Comparison of ENCODE assay signal across 8 cellular contexts in the genomic region with DNA sequence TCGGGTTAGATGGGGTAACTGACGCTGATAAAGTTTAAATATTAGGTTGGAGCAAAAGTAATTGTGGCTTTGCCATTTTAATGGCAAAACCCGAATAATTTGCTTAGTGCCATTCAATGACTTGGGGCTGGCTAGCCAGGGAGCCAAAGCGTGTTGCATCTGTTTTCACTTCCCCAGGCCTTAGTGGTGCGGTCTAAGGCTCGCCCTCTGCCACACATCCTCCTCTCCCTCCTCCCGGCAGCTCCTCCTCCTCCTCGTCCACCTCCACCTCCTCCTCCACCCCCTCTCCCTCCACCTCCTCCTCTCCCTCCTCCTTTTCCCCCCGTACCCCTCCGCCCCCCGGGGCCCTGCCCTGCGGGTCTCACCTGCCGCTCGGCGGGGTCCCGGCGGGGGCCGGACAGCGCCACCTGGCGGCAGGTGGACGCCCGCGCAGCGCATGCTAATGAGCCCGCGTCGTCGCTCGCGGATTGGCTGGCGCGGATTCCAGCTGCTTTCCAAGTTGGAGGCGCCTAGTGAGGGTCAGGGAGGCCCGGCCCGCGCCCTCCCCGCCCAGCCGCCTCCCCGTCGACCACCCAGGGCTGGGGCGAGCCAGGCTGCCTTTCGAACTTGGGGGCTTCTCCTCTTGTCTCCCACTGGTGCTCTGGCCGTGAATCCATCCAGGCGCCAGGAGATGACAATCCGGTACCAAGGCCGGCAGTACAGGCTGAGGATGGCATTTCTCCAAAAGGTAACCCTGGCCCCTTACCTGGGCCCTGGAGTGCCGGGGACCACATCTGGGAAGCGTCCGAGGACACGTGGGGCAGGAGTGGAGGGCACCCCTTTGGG. TPM values are rescaled to one million over a fixed set of nuclear protein-coding genes. Genes with fewer than 3 reads are reported as not detected.
A peak's percentile ranks its signal among the peaks of the same experiment; 100 is the strongest.
DNase-seq lines count a peak whose midpoint lies in the region; ATAC-seq, FAIRE-seq and TF ChIP-seq lines count a peak whose summit lies in the region.

No MANE protein-coding gene starts in this region.

- DNase-seq in GM12891 (ENCODE audit: insufficient read length, low spot score), result peak; percentile 65
- DNase-seq in NCI-H128 (lab: John Stamatoyannopoulos, UW; ENCODE audit: unreplicated experiment), result peak; percentile 20
- peak; percentile 59 to 85 (median 74) for DNase-seq in T-cell
- DNase-seq in amniotic epithelial cell (ENCODE audit: low read depth), result peak; percentile 46
- peak; percentile 88 to 97 (median 96) for DNase-seq in right cardiac atrium
- DNase-seq in vagina (ENCODE audit: extremely low spot score in 2 of 2), result no peak

- ATAC-seq in HG02759 (IDR thresholded peaks at IDR 0.05; ENCODE audit: unreplicated experiment) (peak; percentile 76), T-cell (replicated peaks in 1 of 4) (peak; percentile 91 to 95 (median 92)), right cardiac atrium (peak; percentile 95)

- CTCF ChIA-PET in T-cell (lab: Charles Lee), result interaction anchor here (0.5 to 2.6 kb wide), 29 partner anchors 17 to 1201 kb away, joined by 3 to 14 read pairs (median 5); partner anchors contain the start of genes RGS9 (in 2 of the 2), GNA13 (in 1 of the 2) and LRRC37A3 (in 1 of the 2)

- POLR2A ChIA-PET in T-cell (lab: Charles Lee), result no interaction called here

- H3K27me3 Mint-ChIP-seq in T-cell, result no peaks in the 10 kb centered on the region

- H3K27me3 ChIP-seq in right cardiac atrium (ENCODE audit: control insufficient read depth, insufficient read depth) (no peaks in the 10 kb centered on the region), rectal smooth muscle tissue (ENCODE audit: control insufficient read depth, insufficient read depth, low read length) (no peaks in the 10 kb centered on the region), vagina (no peaks in the 10 kb centered on the region)

- intact Hi-C loops in right cardiac atrium (cut with DNase I), result loop anchor here in 2 of 4 donors (2.0 to 10.0 kb wide), 2 partner anchors 22 to 126 kb away; no protein-coding TSS in a partner anchor
- intact Hi-C loops in vagina (cut with DNase I), result loop anchor here (2.0 to 5.0 kb wide), 2 partner anchors 44 to 123 kb away; partner anchors contain the start of gene GNA13

- 4% methylated on average over 50 of the region's 50 CpGs for whole genome bisulfite sequencing in right cardiac atrium

- no peaks in the 10 kb centered on the region for H3K36me3 Mint-ChIP-seq in T-cell

- H3K4me1 ChIP-seq in right cardiac atrium (ENCODE audit: control insufficient read depth, insufficient read depth, low read length), result no peaks in the 10 kb centered on the region
- no peaks in the 10 kb centered on the region for H3K4me1 ChIP-seq in rectal smooth muscle tissue (ENCODE audit: control insufficient read depth, insufficient read depth, low read length)
- peaks cover 16% of the 10 kb centered on the region for H3K4me1 ChIP-seq in vagina

- H3K4me1 Mint-ChIP-seq in T-cell, result peaks cover 15 to 32% (median 22%) of the 10 kb centered on the region in 3 donors

- H3K9ac ChIP-seq in rectal smooth muscle tissue (ENCODE audit: low read length), result peak overlapping the region; percentile 61

- H3K9me3 ChIP-seq in right cardiac atrium (ENCODE audit: control insufficient read depth, low read length), result no peaks in the 10 kb centered on the region
- no peaks in the 10 kb centered on the region for H3K9me3 ChIP-seq in vagina

- H3K27ac ChIP-seq in right cardiac atrium (ENCODE audit: low read length), result no peak overlapping the region
- H3K27ac ChIP-seq in rectal smooth muscle tissue (ENCODE audit: low read depth, low read length), result peak overlapping the region; percentile 74
- H3K27ac ChIP-seq in vagina, result peak overlapping the region; percentile 82

- peak; percentile 91 for FAIRE-seq in GM12891 (lab: Jason Lieb, UNC)

- TF ChIP-seq POLR2A in GM12891 (IDR thresholded peaks at IDR 0.05; ENCODE audit: low read depth, low read length), result peak; percentile 51; the same call in 1 of the 2 replicates
- TF ChIP-seq POLR2A in vagina (IDR thresholded peaks at IDR 0.05), result no peak

- TF ChIP-seq CTCF in vagina (IDR thresholded peaks at IDR 0.05), result peak; percentile 67 to 96 (median 86)

- H3K4me3 ChIP-seq in right cardiac atrium (ENCODE audit: low read length) (peak overlapping the region; percentile 73), rectal smooth muscle tissue (ENCODE audit: low read length) (peak overlapping the region; percentile 76), vagina (peak overlapping the region; percentile 49 to 54)

- H3K36me3 ChIP-seq in rectal smooth muscle tissue (ENCODE audit: control insufficient read depth, insufficient read depth, low read length), result no peaks in the 10 kb centered on the region
- no peaks in the 10 kb centered on the region for H3K36me3 ChIP-seq in vagina

- peak overlapping the region; percentile 74 to 87 (median 78) for H3K4me3 Mint-ChIP-seq in T-cell

- peak overlapping the region; percentile 87 to 93 for H3K27ac Mint-ChIP-seq in T-cell

- no peaks in the 10 kb centered on the region for H3K9me3 Mint-ChIP-seq in T-cell

TF ChIP-seq in GM12891, 5 proteins besides CTCF, POLR2A, EP300 and RAD21:
- TF ChIP-seq PAX5 (IDR thresholded peaks at IDR 0.05; ENCODE audit: insufficient read depth, low read length, severe bottlenecking) (no peak), TAF1 (IDR thresholded peaks at IDR 0.05; ENCODE audit: low read depth, low read length) (0 out of 2 replicates have a peak, but pooled peaks have one; percentile 41), SPI1 (IDR thresholded peaks at IDR 0.05; ENCODE audit: low read depth, low read length) (peak; percentile 93), POU2F2 (IDR thresholded peaks at IDR 0.05; ENCODE audit: low read depth, low read length) (peak; percentile 79; the same call in 1 of the 2 replicates), POLR2AphosphoS5 (IDR thresholded peaks at IDR 0.05; ENCODE audit: low read depth, low read length) (peak; percentile 27; the same call in 1 of the 2 replicates)

RNA-seq across cellular contexts. Expression of gene RGS9, which starts 36.6 kb away (rescaled TPM):
- polyA plus RNA-seq in GM12891 (2012; ENCODE audit: low read depth, missing spikeins), result 4.9 TPM
- total RNA-seq in T-cell (1 to 10 TPM; 1.3 to 8.2 (median 1.9) TPM), right cardiac atrium (10 to 100 TPM in 1 of 4 donors, 1 to 10 TPM in 3; 4.8 to 15.1 (median 8.3) TPM), vagina (8.1 TPM)
- polyA plus RNA-seq in right cardiac atrium, result 4.2 TPM

RNA-seq across cellular contexts. Expression of gene GNA13, which starts 44.0 kb away (rescaled TPM):
- 19.4 TPM for polyA plus RNA-seq in GM12891 (2012; ENCODE audit: low read depth, missing spikeins)
- total RNA-seq in T-cell, result 100 to 1,000 TPM in 1 of 5 donors, 10 to 100 TPM in 4; 77.3 to 109 (median 89.3) TPM
- 10 to 100 TPM; 25.4 to 30.1 (median 27.2) TPM for total RNA-seq in right cardiac atrium
- 11.7 TPM for polyA plus RNA-seq in right cardiac atrium
- total RNA-seq in vagina, result 41.7 TPM

Comparison
In these comparisons a context has a peak if more than half of its experiments do, and no peak if none do; other contexts are left out.
1. DNase-seq: peak in GM12891 (single experiment), NCI-H128 (single experiment), T-cell (34 of 34), amniotic epithelial cell (single experiment) and right cardiac atrium (3 of 3); none in vagina (0 of 2).
2. Peak in every context shown above with its lines, with median percentiles within 50 percentile points of each other: ATAC-seq and H3K4me3 ChIP-seq.